9 cellular contexts compared by ENCODE assay signal in genomic region chr9:36142510-36143161, GRCh38. TPM values are rescaled to one million over a fixed set of nuclear protein-coding genes. Genes with fewer than 3 reads are reported as not detected.
DNase-seq lines count a peak whose midpoint lies in the region; ATAC-seq, FAIRE-seq and TF ChIP-seq lines count a peak whose summit lies in the region.
"Had no signal": no experiment of that assay in that cellular context is flagged by ENCODE, and none has a peak within 500 bp of the region (broad histone marks: within the 10 kb centered on the region; RNA-seq: fewer than 3 reads in every experiment).

No MANE protein-coding gene starts in this region.

- peaks cover 11% of the 10 kb centered on the region; the same call in 1 of the 2 replicates for H3K9me3 ChIP-seq in HepG2 (ENCODE audit: low read length)

- peaks cover 16% of the 10 kb centered on the region for H3K36me3 Mint-ChIP-seq in activated naive CD8-positive, alpha-beta T cell treated with anti-CD3 and anti-CD28 coated beads, Interleukin-2, amount 50 U/mL, for 24 hours (ENCODE audit: low read depth)

- BruUV-seq in HepG2 (replicated peaks; lab: Mats Ljungman, UMichigan): no TSS peak

- H3K36me3 ChIP-seq in HepG2 (replicated peaks in 1 of 2; ENCODE audit: control insufficient read depth in 1 of 2, insufficient read depth in 2 of 2, low read length in 2 of 2): no peaks in the 10 kb centered on the region

- peak overlapping the region; percentile 73 for H3K4me3 Mint-ChIP-seq in activated naive CD8-positive, alpha-beta T cell treated with anti-CD3 and anti-CD28 coated beads, Interleukin-2, amount 50 U/mL, for 24 hours

- H3K9me3 Mint-ChIP-seq in activated naive CD8-positive, alpha-beta T cell treated with anti-CD3 and anti-CD28 coated beads, Interleukin-2, amount 50 U/mL, for 24 hours: peaks cover 11% of the 10 kb centered on the region

- H3K4me1 ChIP-seq in HepG2 (ENCODE audit: insufficient read depth, low read length): peaks cover 17% of the 10 kb centered on the region; the same call in 1 of the 2 replicates

- no peaks in the 10 kb centered on the region for H3K79me2 ChIP-seq in HepG2 (ENCODE audit: insufficient read depth, low read length)

- peak overlapping the region; percentile 20 for H2AFZ ChIP-seq in HepG2 (ENCODE audit: low read length)

- no peak for TF ChIP-seq CTCF in HepG2 (CRISPR knock-in tag; IDR thresholded peaks at IDR 0.05)

- ATAC-seq in activated CD4-positive, CD25-positive, alpha-beta regulatory T cell treated with anti-CD3 and anti-CD28 coated beads, Interleukin-2, amount 50 U/mL, for 24 hours: peak; percentile 9 to 30
- ATAC-seq in activated naive CD8-positive, alpha-beta T cell treated with anti-CD3 and anti-CD28 coated beads, Interleukin-2, amount 50 U/mL, for 24 hours: no peak
- peak; percentile 20 for ATAC-seq in HepG2
- no peak for ATAC-seq in HG03045 (IDR thresholded peaks at IDR 0.05; ENCODE audit: unreplicated experiment)
- no peak for ATAC-seq in HG03432 (IDR thresholded peaks at IDR 0.05; ENCODE audit: unreplicated experiment)

- H3K27me3 ChIP-seq in HepG2 (ENCODE audit: control insufficient read depth in 1 of 2, insufficient read depth in 2 of 2, low read length in 2 of 2): peaks cover 7 to 27% of the 10 kb centered on the region in 2 experiments

- WGBS in HepG2 (ENCODE audit: low lambda C conversion rate): 6% methylated on average over 12 of the region's 12 CpGs

- H3K4me2 ChIP-seq in HepG2 (ENCODE audit: low read depth, low read length): peak overlapping the region; percentile 59

- no peaks in the 10 kb centered on the region for H4K20me1 ChIP-seq in HepG2 (ENCODE audit: insufficient read depth, low read length)

- FAIRE-seq in HepG2 (lab: Jason Lieb, UNC): no peak

- intact Hi-C loops in HepG2 (cut with micrococcal nuclease; ENCODE audit: unreplicated experiment): no loop called here

- DNase-seq in activated CD4-positive, CD25-positive, alpha-beta regulatory T cell treated with anti-CD3 and anti-CD28 coated beads, Interleukin-2, amount 50 U/mL, for 72 hours: no peak
- no peak for DNase-seq in activated naive CD8-positive, alpha-beta T cell treated with anti-CD3 and anti-CD28 coated beads, Interleukin-2, amount 50 U/mL, for 24 hours
- DNase-seq in HepG2 (ENCODE audit: low spot score) (no peak), DMS153 (lab: John Stamatoyannopoulos, UW) (no peak)

- in situ Hi-C loops in HepG2 (cut with HindIII; ENCODE audit: extremely low pct_ligation_motif_present, low pct_unique_long_range_greater_than_20kb): no loop called here

- peak overlapping the region; percentile 23; the same call in 1 of the 2 replicates for H3K9ac ChIP-seq in HepG2 (ENCODE audit: insufficient read depth, low read depth, low read length)

- peak overlapping the region; percentile 79 for H3K27ac Mint-ChIP-seq in activated naive CD8-positive, alpha-beta T cell treated with anti-CD3 and anti-CD28 coated beads, Interleukin-2, amount 50 U/mL, for 24 hours

- no peak for TF ChIP-seq RAD21 in HepG2 (CRISPR knock-in tag; IDR thresholded peaks at IDR 0.05)

- POLR2A ChIA-PET in HepG2 (lab: Yijun Ruan, JAX): interaction anchor here (1.2 kb wide), 1 partner anchor 48 kb away, joined by 3 read pairs; the partner anchor contains the start of gene CLTA

- TF ChIP-seq POLR2A in HepG2 (IDR thresholded peaks at IDR 0.05; ENCODE audit: insufficient read depth in 1 of 2, low read depth in 2 of 2, low read length in 2 of 2): no peak

- H3K27me3 Mint-ChIP-seq in activated naive CD8-positive, alpha-beta T cell treated with anti-CD3 and anti-CD28 coated beads, Interleukin-2, amount 50 U/mL, for 24 hours: peaks cover 3% of the 10 kb centered on the region

- CTCF ChIA-PET in HepG2 (lab: Yijun Ruan, JAX; ENCODE audit: low intra/inter-chr PET ratio, low total read pairs): no interaction called here

- H3K27ac ChIP-seq in HepG2 (ENCODE audit: extremely low read length, insufficient read depth, low read length) (no peak overlapping the region), temporal lobe (ENCODE audit: low read depth, low read length) (peak overlapping the region; percentile 51)

- peak overlapping the region; percentile 3 to 57 (median 32); a peak in 4 of 6 replicates for H3K4me3 ChIP-seq in HepG2 (replicated peaks in 1 of 3; ENCODE audit: insufficient read depth in 1 of 3, low read depth in 2 of 3, low read length in 3 of 3)

- TF ChIP-seq EP300 in HepG2 (IDR thresholded peaks at IDR 0.05; ENCODE audit: low read depth in 2 of 2, low read length in 2 of 2) (no peak), HepG2 (CRISPR knock-in tag; IDR thresholded peaks at IDR 0.05; ENCODE audit: borderline replicate concordance) (no peak)

- peaks cover 94% of the 10 kb centered on the region for H3K4me1 Mint-ChIP-seq in activated naive CD8-positive, alpha-beta T cell treated with anti-CD3 and anti-CD28 coated beads, Interleukin-2, amount 50 U/mL, for 24 hours

RNA-seq across cellular contexts. Expression of gene GLIPR2, which starts 6.1 kb away (rescaled TPM):
- total RNA-seq in HepG2 (2016; rRNA removed; fragmentation: Illumina TruSeq; extraction: Trizol) (0.27 and 0.42 TPM in 2 replicates), temporal lobe (3.9 TPM)
- total RNA-seq in HepG2 (2016; cell fraction: cytosol; rRNA removed; fragmentation: Illumina TruSeq; extraction: Trizol; ENCODE audit: low read depth): not detected in 2 replicates
- 0.50 and 0.52 TPM in 2 replicates for total RNA-seq in HepG2 (2016; cell fraction: insoluble cytoplasmic fraction; rRNA removed; fragmentation: Illumina TruSeq; extraction: Trizol)
- total RNA-seq in HepG2 (2016; cell fraction: membrane; rRNA removed; fragmentation: Illumina TruSeq; extraction: Trizol): 0.21 and 0.40 TPM in 2 replicates
- total RNA-seq in HepG2 (2016; cell fraction: nucleus; rRNA removed; fragmentation: Illumina TruSeq; extraction: Trizol): 0.19 TPM in 1 of 2 replicates, not detected in the other
- polyA plus RNA-seq in HepG2 (2011; rRNA removed): 0.08 and 0.29 TPM in 2 replicates
- 0.07 and 0.22 TPM in 2 replicates for polyA plus RNA-seq in HepG2 (2011; cell fraction: cytosol; rRNA removed)
- polyA plus RNA-seq in HepG2 (2011; cell fraction: nucleus; rRNA removed): 0.07 TPM in 1 of 2 replicates, not detected in the other
- polyA plus RNA-seq in HepG2 (2012): 0.21 TPM in 1 of 2 replicates, not detected in the other
- 0.07 and 0.14 TPM in 2 replicates for polyA plus RNA-seq in HepG2 (2016; cell fraction: cytosol; fragmentation: Illumina TruSeq; extraction: Trizol; ENCODE audit: low read depth)
- 0.35 and 0.75 TPM in 2 replicates for polyA plus RNA-seq in HepG2 (2016; cell fraction: insoluble cytoplasmic fraction; fragmentation: Illumina TruSeq; extraction: Trizol; ENCODE audit: low read depth)
- 0.18 and 0.30 TPM in 2 replicates for polyA plus RNA-seq in HepG2 (2016; cell fraction: membrane; fragmentation: Illumina TruSeq; extraction: Trizol; ENCODE audit: low read depth)
- polyA plus RNA-seq in HepG2 (2016; cell fraction: nucleus; fragmentation: Illumina TruSeq; extraction: Trizol; ENCODE audit: insufficient read depth, low read depth): 0.25 and 0.44 TPM in 2 replicates
- 0.23 TPM in 1 of 2 replicates, not detected in the other for polyA minus RNA-seq in HepG2 (2011; rRNA and poly(A)+ RNA removed; ENCODE audit: low replicate concordance)
- polyA minus RNA-seq in HepG2 (2011; cell fraction: cytosol; rRNA and poly(A)+ RNA removed): not detected in 2 replicates
- not detected in 2 replicates for polyA minus RNA-seq in HepG2 (2011; cell fraction: nucleus; rRNA and poly(A)+ RNA removed)

RNA-seq across cellular contexts. Expression of gene CCIN, which starts 26.6 kb away (rescaled TPM):
- total RNA-seq in HepG2 (2016; rRNA removed; fragmentation: Illumina TruSeq; extraction: Trizol) (not detected in 2 replicates), temporal lobe (under 0.01 TPM)
- total RNA-seq in HepG2 (2016; cell fraction: cytosol; rRNA removed; fragmentation: Illumina TruSeq; extraction: Trizol; ENCODE audit: low read depth): not detected in 2 replicates
- not detected in 2 replicates for total RNA-seq in HepG2 (2016; cell fraction: insoluble cytoplasmic fraction; rRNA removed; fragmentation: Illumina TruSeq; extraction: Trizol)
- not detected in 2 replicates for total RNA-seq in HepG2 (2016; cell fraction: membrane; rRNA removed; fragmentation: Illumina TruSeq; extraction: Trizol)
- total RNA-seq in HepG2 (2016; cell fraction: nucleus; rRNA removed; fragmentation: Illumina TruSeq; extraction: Trizol): not detected in 2 replicates
- not detected in 2 replicates for polyA plus RNA-seq in HepG2 (2011; rRNA removed)
- 0.04 TPM in 1 of 2 replicates, not detected in the other for polyA plus RNA-seq in HepG2 (2011; cell fraction: cytosol; rRNA removed)
- 0.07 TPM in 1 of 2 replicates, not detected in the other for polyA plus RNA-seq in HepG2 (2011; cell fraction: nucleus; rRNA removed)
- polyA plus RNA-seq in HepG2 (2012): not detected in 2 replicates
- not detected in 2 replicates for polyA plus RNA-seq in HepG2 (2016; cell fraction: cytosol; fragmentation: Illumina TruSeq; extraction: Trizol; ENCODE audit: low read depth)
- not detected in 2 replicates for polyA plus RNA-seq in HepG2 (2016; cell fraction: insoluble cytoplasmic fraction; fragmentation: Illumina TruSeq; extraction: Trizol; ENCODE audit: low read depth)
- not detected in 2 replicates for polyA plus RNA-seq in HepG2 (2016; cell fraction: membrane; fragmentation: Illumina TruSeq; extraction: Trizol; ENCODE audit: low read depth)
- not detected in 2 replicates for polyA plus RNA-seq in HepG2 (2016; cell fraction: nucleus; fragmentation: Illumina TruSeq; extraction: Trizol; ENCODE audit: insufficient read depth, low read depth)
- polyA minus RNA-seq in HepG2 (2011; rRNA and poly(A)+ RNA removed; ENCODE audit: low replicate concordance): not detected in 2 replicates
- polyA minus RNA-seq in HepG2 (2011; cell fraction: cytosol; rRNA and poly(A)+ RNA removed): not detected in 2 replicates
- polyA minus RNA-seq in HepG2 (2011; cell fraction: nucleus; rRNA and poly(A)+ RNA removed): not detected in 2 replicates
- total RNA-seq: A673 had no signal

RNA-seq across cellular contexts. Expression of gene CLTA, which starts 48.1 kb away (rescaled TPM):
- 222 and 227 TPM in 2 replicates for total RNA-seq in HepG2 (2016; rRNA removed; fragmentation: Illumina TruSeq; extraction: Trizol)
- total RNA-seq in HepG2 (2016; cell fraction: cytosol; rRNA removed; fragmentation: Illumina TruSeq; extraction: Trizol; ENCODE audit: low read depth): 77.4 and 77.5 TPM in 2 replicates
- total RNA-seq in HepG2 (2016; cell fraction: insoluble cytoplasmic fraction; rRNA removed; fragmentation: Illumina TruSeq; extraction: Trizol): 223 and 230 TPM in 2 replicates
- 134 and 142 TPM in 2 replicates for total RNA-seq in HepG2 (2016; cell fraction: membrane; rRNA removed; fragmentation: Illumina TruSeq; extraction: Trizol)
- 66.4 and 74.6 TPM in 2 replicates for total RNA-seq in HepG2 (2016; cell fraction: nucleus; rRNA removed; fragmentation: Illumina TruSeq; extraction: Trizol)
- 110 and 143 TPM in 2 replicates for polyA plus RNA-seq in HepG2 (2011; rRNA removed)
- polyA plus RNA-seq in HepG2 (2011; cell fraction: cytosol; rRNA removed): 131 and 141 TPM in 2 replicates
- polyA plus RNA-seq in HepG2 (2011; cell fraction: nucleus; rRNA removed): 33.5 and 40.0 TPM in 2 replicates
- polyA plus RNA-seq in HepG2 (2012): 138 and 142 TPM in 2 replicates
- polyA plus RNA-seq in HepG2 (2016; cell fraction: cytosol; fragmentation: Illumina TruSeq; extraction: Trizol; ENCODE audit: low read depth): 80.6 and 83.8 TPM in 2 replicates
- 243 and 252 TPM in 2 replicates for polyA plus RNA-seq in HepG2 (2016; cell fraction: insoluble cytoplasmic fraction; fragmentation: Illumina TruSeq; extraction: Trizol; ENCODE audit: low read depth)
- 122 and 129 TPM in 2 replicates for polyA plus RNA-seq in HepG2 (2016; cell fraction: membrane; fragmentation: Illumina TruSeq; extraction: Trizol; ENCODE audit: low read depth)
- polyA plus RNA-seq in HepG2 (2016; cell fraction: nucleus; fragmentation: Illumina TruSeq; extraction: Trizol; ENCODE audit: insufficient read depth, low read depth): 116 and 119 TPM in 2 replicates
- polyA minus RNA-seq in HepG2 (2011; rRNA and poly(A)+ RNA removed; ENCODE audit: low replicate concordance): 57.2 and 96.3 TPM in 2 replicates
- polyA minus RNA-seq in HepG2 (2011; cell fraction: cytosol; rRNA and poly(A)+ RNA removed): 62.5 and 79.0 TPM in 2 replicates
- 17.6 and 26.5 TPM in 2 replicates for polyA minus RNA-seq in HepG2 (2011; cell fraction: nucleus; rRNA and poly(A)+ RNA removed)
- 92.9 TPM for total RNA-seq in temporal lobe

Comparison
In these comparisons a context has a peak if more than half of its experiments do, and no peak if none do; other contexts are left out.
1. ATAC-seq: peak in activated CD4-positive, CD25-positive, alpha-beta regulatory T cell treated with anti-CD3 and anti-CD28 coated beads, Interleukin-2, amount 50 U/mL, for 24 hours (2 of 2) and HepG2 (single experiment); none in activated naive CD8-positive, alpha-beta T cell treated with anti-CD3 and anti-CD28 coated beads, Interleukin-2, amount 50 U/mL, for 24 hours (single experiment), HG03045 (single experiment) and HG03432 (single experiment).